19 cellular contexts compared by ENCODE assay signal in the genomic region with DNA sequence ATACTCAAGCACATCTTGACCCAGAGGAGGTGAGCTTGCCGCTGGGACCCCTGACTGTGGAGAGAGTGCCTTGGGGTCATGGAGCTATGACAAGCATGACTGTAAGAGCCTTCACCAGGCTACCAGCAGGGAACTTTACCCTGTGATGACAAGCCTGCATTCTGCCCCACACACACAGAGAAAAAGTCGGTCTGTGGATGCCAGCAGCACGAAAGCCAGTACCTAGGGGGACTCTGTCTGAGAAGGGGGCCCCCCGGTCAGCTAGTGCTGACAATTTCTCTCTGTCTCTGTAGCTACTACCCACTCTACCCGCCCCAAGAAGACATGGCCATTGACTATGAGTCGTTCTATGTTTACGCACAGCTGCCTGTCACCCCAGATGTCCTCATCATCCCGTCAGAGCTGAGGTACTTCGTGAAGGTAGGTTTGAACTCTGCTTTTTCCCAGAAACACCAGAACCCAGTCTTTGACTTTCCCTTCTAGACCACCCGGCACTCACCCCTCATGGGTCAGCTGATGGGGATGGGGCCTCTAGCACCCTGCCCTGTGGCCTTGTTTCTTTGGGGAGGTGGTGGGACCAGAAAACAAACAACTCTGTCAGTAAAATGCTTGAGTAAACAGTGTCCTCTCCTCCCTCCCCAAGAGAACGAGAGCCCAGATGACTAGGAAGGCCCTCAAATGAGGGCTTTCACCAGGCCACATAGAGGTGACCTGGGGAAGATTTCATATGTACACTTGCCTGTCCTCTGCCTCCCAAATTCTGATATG. TPM values are rescaled to one million over a fixed set of nuclear protein-coding genes. Genes with fewer than 3 reads are reported as not detected.
DNase-seq lines count a peak whose midpoint lies in the region; ATAC-seq lines count a peak whose summit lies in the region.
"Had no signal": no experiment of that assay in that cellular context is flagged by ENCODE, and none has a peak within 500 bp of the region (broad histone marks: within the 10 kb centered on the region; RNA-seq: fewer than 3 reads in every experiment).

No MANE protein-coding gene starts in this region.

- WGBS in esophagus, 2 donors, result 94% methylated on average over 11 of the region's 11 CpGs

- H3K27me3 Mint-ChIP-seq in T-helper 17 cell, result no peaks in the 10 kb centered on the region
- no peaks in the 10 kb centered on the region for H3K27me3 Mint-ChIP-seq in activated T-helper 1 cell treated with anti-CD3 and anti-CD28 coated beads, Interleukin-12 subunit alpha, Interleukin-12 subunit beta, Interleukin-2, Interleukin-4 antibody, amounts not matched to agents 30 ng/mL and 10 ng/mL and 1 ng/mL, durations not matched to agents 14 hours and 24 hours and 36 hours (ENCODE audit: insufficient read depth)

- DNase-seq in T-helper 17 cell (no peak), HK-2 (ENCODE audit: unreplicated experiment) (no peak), putamen (ENCODE audit: low spot score) (no peak), superior temporal gyrus (ENCODE audit: extremely low spot score) (no peak)
- no peak for DNase-seq in activated T-helper 1 cell treated with anti-CD3 and anti-CD28 coated beads, Interleukin-12 subunit alpha, Interleukin-12 subunit beta, Interleukin-2, Interleukin-4 antibody, amounts not matched to agents 30 ng/mL and 10 ng/mL and 1 ng/mL, durations not matched to agents 14 hours and 24 hours and 36 hours (ENCODE audit: low spot score)
- DNase-seq: activated CD4-positive, alpha-beta T cell treated with anti-CD3 and anti-CD28 coated beads, Interleukin-2, amount 50 U/mL, for 48 hours; AML-193; central memory CD4-positive, alpha-beta T cell; foreskin keratinocyte; HCEC 1CT; mesendoderm; NCI-H1417; RPMI8226; stimulated activated CD4-positive, alpha-beta T cell treated with anti-CD3 and anti-CD28 coated beads, Interleukin-1b, Interleukin-23, amount 100 ng/mL, for 48 hours had no signal

- H3K4me3 ChIP-seq in esophagus (ENCODE audit: low read depth in 1 of 2, low read length in 2 of 2) (no peak overlapping the region), muscle layer of duodenum (ENCODE audit: low read depth in 1 of 2, low read length in 2 of 2) (no peak overlapping the region)

- H3K27ac ChIP-seq in esophagus (ENCODE audit: low read depth in 2 of 2, low read length in 1 of 2), result peak overlapping the region; percentile 38 to 49
- H3K27ac ChIP-seq in muscle layer of duodenum (ENCODE audit: low read length), result peak overlapping the region; percentile 97
- H3K27ac ChIP-seq in temporal lobe (ENCODE audit: low read depth, low read length), result peak overlapping the region; percentile 99
- H3K27ac ChIP-seq: foreskin keratinocyte had no signal

- H3K4me1 Mint-ChIP-seq in T-helper 17 cell, result no peaks in the 10 kb centered on the region
- H3K4me1 Mint-ChIP-seq in activated T-helper 1 cell treated with anti-CD3 and anti-CD28 coated beads, Interleukin-12 subunit alpha, Interleukin-12 subunit beta, Interleukin-2, Interleukin-4 antibody, amounts not matched to agents 30 ng/mL and 10 ng/mL and 1 ng/mL, durations not matched to agents 14 hours and 24 hours and 36 hours (ENCODE audit: low read depth), result no peaks in the 10 kb centered on the region

- H3K9me3 ChIP-seq in T-helper 17 cell (ENCODE audit: control insufficient read depth, low read length, poor library complexity, severe bottlenecking) (no peaks in the 10 kb centered on the region), esophagus (ENCODE audit: control insufficient read depth in 2 of 2, insufficient read depth in 1 of 2, low read depth in 1 of 2, low read length in 1 of 2) (no peaks in the 10 kb centered on the region), muscle layer of duodenum (ENCODE audit: control insufficient read depth in 1 of 2, low read length in 2 of 2) (no peaks in the 10 kb centered on the region)

- no peak for ATAC-seq in T-helper 17 cell
- ATAC-seq: foreskin keratinocyte, sciatic nerve had no signal

- peak overlapping the region; percentile 27 for H3K27ac Mint-ChIP-seq in T-helper 17 cell
- H3K27ac Mint-ChIP-seq in activated T-helper 1 cell treated with anti-CD3 and anti-CD28 coated beads, Interleukin-12 subunit alpha, Interleukin-12 subunit beta, Interleukin-2, Interleukin-4 antibody, amounts not matched to agents 30 ng/mL and 10 ng/mL and 1 ng/mL, durations not matched to agents 14 hours and 24 hours and 36 hours, result no peak overlapping the region
- H3K27ac Mint-ChIP-seq: activated T-helper 2 cell treated with anti-CD3 and anti-CD28 coated beads, Interferon-gamma antibody, Interleukin-2, Interleukin-4, amounts not matched to agents 10 μg/mL and 5 μg/mL and 100 μg/mL, durations not matched to agents 14 hours and 24 hours and 36 hours had no signal

- H3K36me3 ChIP-seq in esophagus (ENCODE audit: control insufficient read depth in 2 of 2, insufficient read depth in 2 of 2, low read length in 1 of 2) (peaks cover 3 to 12% of the 10 kb centered on the region in 2 donors), muscle layer of duodenum (ENCODE audit: control insufficient read depth in 1 of 2, insufficient read depth in 2 of 2, low read length in 2 of 2) (peaks cover 0 to 11% of the 10 kb centered on the region in 2 donors)

- intact Hi-C loops in activated T-helper 1 cell treated with anti-CD3 and anti-CD28 coated beads, Interleukin-12 subunit alpha, Interleukin-12 subunit beta, Interleukin-2, Interleukin-4 antibody, amounts not matched to agents 30 ng/mL and 10 ng/mL and 1 ng/mL, durations not matched to agents 14 hours and 24 hours and 36 hours (cut with micrococcal nuclease), result no loop called here

- H3K9me3 Mint-ChIP-seq in activated T-helper 1 cell treated with anti-CD3 and anti-CD28 coated beads, Interleukin-12 subunit alpha, Interleukin-12 subunit beta, Interleukin-2, Interleukin-4 antibody, amounts not matched to agents 30 ng/mL and 10 ng/mL and 1 ng/mL, durations not matched to agents 14 hours and 24 hours and 36 hours, result no peaks in the 10 kb centered on the region
- H3K9me3 Mint-ChIP-seq: activated T-helper 2 cell treated with anti-CD3 and anti-CD28 coated beads, Interferon-gamma antibody, Interleukin-2, Interleukin-4, amounts not matched to agents 10 μg/mL and 5 μg/mL and 100 μg/mL, durations not matched to agents 14 hours and 24 hours and 36 hours had no signal

- H3K27me3 ChIP-seq in esophagus (ENCODE audit: control insufficient read depth in 1 of 2, insufficient read depth in 2 of 2, low read length in 2 of 2) (no peaks in the 10 kb centered on the region), muscle layer of duodenum (ENCODE audit: low read depth, low read length) (no peaks in the 10 kb centered on the region)
- H3K27me3 ChIP-seq: foreskin keratinocyte had no signal

- H3K4me1 ChIP-seq in esophagus (ENCODE audit: control insufficient read depth in 2 of 2, insufficient read depth in 2 of 2, low read length in 1 of 2) (peaks cover 5 to 8% of the 10 kb centered on the region in 2 donors), muscle layer of duodenum (ENCODE audit: control insufficient read depth in 1 of 2, insufficient read depth in 2 of 2, low read length in 2 of 2) (peaks cover 28 to 55% of the 10 kb centered on the region in 2 donors)
- H3K4me1 ChIP-seq: foreskin keratinocyte had no signal

- H3K36me3 Mint-ChIP-seq in T-helper 17 cell (ENCODE audit: low read depth), result peaks cover 3% of the 10 kb centered on the region
- H3K36me3 Mint-ChIP-seq in activated T-helper 1 cell treated with anti-CD3 and anti-CD28 coated beads, Interleukin-12 subunit alpha, Interleukin-12 subunit beta, Interleukin-2, Interleukin-4 antibody, amounts not matched to agents 30 ng/mL and 10 ng/mL and 1 ng/mL, durations not matched to agents 14 hours and 24 hours and 36 hours (ENCODE audit: low read depth), result peaks cover 44% of the 10 kb centered on the region

- H3K4me3 Mint-ChIP-seq in T-helper 17 cell, result no peak overlapping the region
- H3K4me3 Mint-ChIP-seq in activated T-helper 1 cell treated with anti-CD3 and anti-CD28 coated beads, Interleukin-12 subunit alpha, Interleukin-12 subunit beta, Interleukin-2, Interleukin-4 antibody, amounts not matched to agents 30 ng/mL and 10 ng/mL and 1 ng/mL, durations not matched to agents 14 hours and 24 hours and 36 hours, result no peak overlapping the region

RNA-seq across cellular contexts. Expression of a gene that starts 18.9 kb away (rescaled TPM):
- total RNA-seq in T-helper 17 cell, result under 1 TPM in 1 of 2 donors, not detected in 1; 0.55 TPM
- 1 to 10 TPM; 4.4 to 4.7 TPM for polyA plus RNA-seq in esophagus
- 2.7 TPM for total RNA-seq in temporal lobe
- 1.6 and 2.7 TPM in 2 replicates for total RNA-seq in activated T-helper 1 cell treated with anti-CD3 and anti-CD28 coated beads, Interleukin-12 subunit alpha, Interleukin-12 subunit beta, Interleukin-2, Interleukin-4 antibody, amounts not matched to agents 30 ng/mL and 10 ng/mL and 1 ng/mL, durations not matched to agents 14 hours and 24 hours and 36 hours

RNA-seq across cellular contexts. Expression of a gene that starts 34.0 kb away (rescaled TPM):
- total RNA-seq in T-helper 17 cell (10 to 100 TPM; 13.0 to 15.4 TPM), temporal lobe (2.7 TPM)
- 1 to 10 TPM; 8.5 to 9.2 TPM for polyA plus RNA-seq in esophagus
- 78.2 and 78.9 TPM in 2 replicates for total RNA-seq in activated T-helper 1 cell treated with anti-CD3 and anti-CD28 coated beads, Interleukin-12 subunit alpha, Interleukin-12 subunit beta, Interleukin-2, Interleukin-4 antibody, amounts not matched to agents 30 ng/mL and 10 ng/mL and 1 ng/mL, durations not matched to agents 14 hours and 24 hours and 36 hours

RNA-seq across cellular contexts. Expression of a gene that starts 37.9 kb away (rescaled TPM):
- total RNA-seq in T-helper 17 cell, result 10 to 100 TPM; 49.1 to 62.6 TPM
- 10 to 100 TPM; 12.2 to 17.4 TPM for polyA plus RNA-seq in esophagus
- total RNA-seq in temporal lobe, result 25.3 TPM
- total RNA-seq in activated T-helper 1 cell treated with anti-CD3 and anti-CD28 coated beads, Interleukin-12 subunit alpha, Interleukin-12 subunit beta, Interleukin-2, Interleukin-4 antibody, amounts not matched to agents 30 ng/mL and 10 ng/mL and 1 ng/mL, durations not matched to agents 14 hours and 24 hours and 36 hours, result 84.5 and 93.1 TPM in 2 replicates

RNA-seq across cellular contexts. Expression of a gene that starts 58.8 kb away (rescaled TPM):
- total RNA-seq in T-helper 17 cell (under 1 TPM; 0.21 to 0.45 TPM), temporal lobe (3.0 TPM)
- under 1 TPM; 0.10 to 0.16 TPM for polyA plus RNA-seq in esophagus
- total RNA-seq in activated T-helper 1 cell treated with anti-CD3 and anti-CD28 coated beads, Interleukin-12 subunit alpha, Interleukin-12 subunit beta, Interleukin-2, Interleukin-4 antibody, amounts not matched to agents 30 ng/mL and 10 ng/mL and 1 ng/mL, durations not matched to agents 14 hours and 24 hours and 36 hours, result 1.1 TPM in 2 replicates
- total RNA-seq: sciatic nerve had no signal

Comparison
In these comparisons a context has a peak if more than half of its experiments do, and no peak if none do; other contexts are left out.
1. H3K27ac ChIP-seq: peak in every context shown above with its lines; median percentile 99 in temporal lobe; 97 in muscle layer of duodenum; 44 in esophagus.